1 cellular context compared by ENCODE assay signal in the genomic region with DNA sequence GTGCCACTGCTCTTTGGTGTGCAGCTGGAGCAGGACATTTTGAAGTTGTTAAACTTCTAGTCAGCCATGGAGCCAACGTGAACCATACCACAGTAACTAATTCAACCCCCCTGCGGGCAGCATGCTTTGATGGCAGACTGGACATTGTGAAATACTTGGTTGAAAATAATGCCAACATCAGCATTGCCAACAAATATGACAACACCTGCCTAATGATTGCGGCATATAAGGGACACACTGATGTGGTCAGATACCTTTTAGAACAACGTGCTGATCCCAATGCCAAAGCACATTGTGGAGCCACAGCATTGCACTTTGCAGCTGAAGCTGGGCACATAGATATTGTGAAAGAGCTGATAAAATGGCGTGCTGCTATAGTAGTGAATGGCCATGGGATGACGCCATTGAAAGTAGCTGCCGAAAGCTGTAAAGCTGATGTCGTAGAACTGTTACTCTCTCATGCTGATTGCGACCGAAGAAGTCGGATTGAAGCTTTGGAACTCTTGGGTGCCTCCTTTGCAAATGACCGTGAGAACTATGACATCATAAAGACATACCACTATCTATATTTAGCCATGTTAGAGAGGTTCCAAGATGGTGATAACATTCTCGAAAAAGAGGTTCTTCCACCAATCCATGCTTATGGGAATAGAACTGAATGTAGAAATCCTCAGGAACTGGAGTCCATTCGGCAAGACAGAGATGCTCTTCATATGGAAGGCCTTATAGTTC.
TF ChIP-seq lines count a peak whose summit lies in the region.

No MANE protein-coding gene starts in this region.

TF ChIP-seq in K562, 482 proteins besides CTCF, POLR2A, EP300 and RAD21:
- no peak for TF ChIP-seq FOXA3 (CRISPR knock-in tag; conservative IDR thresholded peaks at IDR 0.05 in 1 of 2, IDR thresholded peaks at IDR 0.05 in 1 of 2)
- TF ChIP-seq CEBPB (tag; IDR thresholded peaks at IDR 0.05): peak; percentile 51; the same call in 1 of the 2 replicates
